In genomic region chr9:137315581-137316011, GRCh38 we compare ENCODE assay signal across 13 cellular contexts. TPM values are rescaled to one million over a fixed set of nuclear protein-coding genes. Genes with fewer than 3 reads are reported as not detected.
DNase-seq lines count a peak whose midpoint lies in the region; ATAC-seq, FAIRE-seq and TF ChIP-seq lines count a peak whose summit lies in the region.
"Had no signal": no experiment of that assay in that cellular context is flagged by ENCODE, and none has a peak within 500 bp of the region (broad histone marks: within the 10 kb centered on the region; RNA-seq: fewer than 3 reads in every experiment).

No MANE protein-coding gene starts in this region.

- H4K8ac ChIP-seq in mesendoderm (ENCODE audit: low read depth, low read length) = no peak overlapping the region

- H3K18ac ChIP-seq in mesendoderm (ENCODE audit: low read length) = peak overlapping the region; percentile 41

- no peak overlapping the region for H4K5ac ChIP-seq in mesendoderm (ENCODE audit: low read length)

- no peak overlapping the region for H3K4me2 ChIP-seq in GM12878 (ENCODE audit: control insufficient read depth, insufficient read depth)
- H3K4me2 ChIP-seq in mesendoderm (ENCODE audit: low read length) = no peak overlapping the region

- H3K4me3 ChIP-seq in GM12878 (no peak overlapping the region), mesendoderm (ENCODE audit: low read length) (no peak overlapping the region), tibial artery (peak overlapping the region; percentile 16 to 40)

- peak overlapping the region; percentile 60 for H3K4ac ChIP-seq in mesendoderm (ENCODE audit: low read depth, low read length)

- no peak overlapping the region for H2AFZ ChIP-seq in GM12878 (ENCODE audit: control insufficient read depth, low read depth, low read length)

- in situ Hi-C loops in GM12878 (cut with MboI) = no loop called here

- H3K23ac ChIP-seq in mesendoderm (ENCODE audit: low read length) = no peak overlapping the region

- H3K27me3 ChIP-seq in GM12878 (replicated peaks in 1 of 2; ENCODE audit: control insufficient read depth in 2 of 2, insufficient read depth in 2 of 2, low read length in 1 of 2) (no peaks in the 10 kb centered on the region), mesendoderm (ENCODE audit: insufficient read depth, low read length, poor library complexity) (no peaks in the 10 kb centered on the region), tibial artery (peaks cover 0 to 76% of the 10 kb centered on the region in 2 donors)
- H3K27me3 ChIP-seq: SJSA1 had no signal

- H3K79me2 ChIP-seq in GM12878 (ENCODE audit: control insufficient read depth, insufficient read depth, low read length) (no peaks in the 10 kb centered on the region), mesendoderm (ENCODE audit: control insufficient read depth, insufficient read depth, low read length) (no peaks in the 10 kb centered on the region)

- no peak for TF ChIP-seq RAD21 in GM12878 (IDR thresholded peaks at IDR 0.05; ENCODE audit: insufficient read depth, low read depth, low read length)

- intact Hi-C loops in GM12878 (cut with micrococcal nuclease; ENCODE audit: unreplicated experiment) = no loop called here
- intact Hi-C loops in tibial artery (cut with DNase I; ENCODE audit: low total_unique reads) = no loop called here

- FAIRE-seq in GM12878 (lab: Jason Lieb, UNC) = no peak
- FAIRE-seq: colon had no signal

- no peak for TF ChIP-seq POLR2A in GM12878 (IDR thresholded peaks at IDR 0.05; ENCODE audit: low read depth, low read length)

- H3K79me1 ChIP-seq in mesendoderm (ENCODE audit: low read length) = no peaks in the 10 kb centered on the region

- no peak overlapping the region for H2BK15ac ChIP-seq in mesendoderm (replicated peaks; ENCODE audit: low read depth)

- no peak overlapping the region for H2AK5ac ChIP-seq in mesendoderm (ENCODE audit: low read length)

- RAD21 ChIA-PET in GM12878 (lab: Charles Lee; ENCODE audit: unreplicated experiment) = interaction anchor here (1.0 to 3.5 kb wide), 2 partner anchors 14 to 39 kb away, joined by 3 to 20 read pairs; partner anchors contain the start of gene NRARP

- H3K9me3 ChIP-seq in GM12878 (replicated peaks; ENCODE audit: control insufficient read depth, insufficient read depth, low read length) = no peaks in the 10 kb centered on the region
- H3K9me3 ChIP-seq in tibial artery = no peaks in the 10 kb centered on the region
- H3K9me3 ChIP-seq: SJSA1 had no signal

- no peak overlapping the region for H2BK5ac ChIP-seq in mesendoderm (ENCODE audit: low read length)

- no peak overlapping the region for H2BK120ac ChIP-seq in mesendoderm (ENCODE audit: low read depth, low read length)

- CTCF ChIA-PET in GM12878 (lab: Yijun Ruan, JAX) = interaction anchor here (0.6 to 1.6 kb wide), 2 partner anchors 13 to 15 kb away, joined by 3 to 9 read pairs; partner anchors contain the start of gene NRARP

- no peak overlapping the region for H3K27ac ChIP-seq in GM12878 (ENCODE audit: control insufficient read depth, insufficient read depth)
- no peak overlapping the region for H3K27ac ChIP-seq in mesendoderm (ENCODE audit: low read depth, low read length)
- no peak overlapping the region for H3K27ac ChIP-seq in tibial artery

- H3K4me1 ChIP-seq in GM12878 (ENCODE audit: control insufficient read depth, insufficient read depth, low read length) = peaks cover under 1% of the 10 kb centered on the region
- H3K4me1 ChIP-seq in mesendoderm (ENCODE audit: control insufficient read depth, low read depth, low read length) = no peaks in the 10 kb centered on the region
- peaks cover 0 to 75% (median 35%) of the 10 kb centered on the region in 4 donors for H3K4me1 ChIP-seq in tibial artery

- TF ChIP-seq CTCF in GM12878 (IDR thresholded peaks at IDR 0.05 in 2 of 3, conservative IDR thresholded peaks at IDR 0.05 in 1 of 3; ENCODE audit: control insufficient read depth in 2 of 3, extremely low read depth in 1 of 3, insufficient read depth in 1 of 3, low read depth in 3 of 3, low read length in 3 of 3) (no peak), tibial artery (IDR thresholded peaks at IDR 0.05) (no peak), GM20000 (IDR thresholded peaks at IDR 0.05; ENCODE audit: extremely low read depth, missing control alignments) (no peak)

- DNase-seq in activated CD8-positive, alpha-beta memory T cell treated with anti-CD3 and anti-CD28 coated beads for 24 hours = peak; percentile 53
- DNase-seq in activated CD8-positive, alpha-beta memory T cell treated with anti-CD3 and anti-CD28 coated beads, Interleukin-2, amount 50 U/mL, for 48 hours = no peak
- no peak for DNase-seq in GM12878 (ENCODE audit: low read depth, low spot score)
- no peak for DNase-seq in mesendoderm
- DNase-seq in tibial artery = peak in 1 of 2 donors; percentile 62
- no peak for DNase-seq in NCI-H1092 treated with DMSO at 0.1 percent for 48 hours (lab: John Stamatoyannopoulos, UW)
- no peak for DNase-seq in hippocampal formation (lab: John Stamatoyannopoulos, UW)
- no peak for DNase-seq in GM20000 (ENCODE audit: low spot score)
- DNase-seq: activated naive CD8-positive, alpha-beta T cell treated with anti-CD3 and anti-CD28 coated beads, Interleukin-2, amount 50 U/mL, for 24 hours; NCI-H2029 treated with DMSO at 0.1 percent for 48 hours had no signal

- H3K9ac ChIP-seq in GM12878 (ENCODE audit: control insufficient read depth, insufficient read depth, low read length) = no peak overlapping the region
- no peak overlapping the region for H3K9ac ChIP-seq in mesendoderm (ENCODE audit: low read length)

- WGBS in GM12878 (ENCODE audit: insufficient coverage, insufficient replicate concordance, low lambda C conversion rate, missing lambda C conversion rate) = 40% methylated on average over 16 of the region's 18 CpGs
- no CpG with 5 or more reads among the region's 18 CpGs for WGBS in mesendoderm (ENCODE audit: extremely low coverage, insufficient coverage, low lambda C conversion rate)

- H4K20me1 ChIP-seq in GM12878 (ENCODE audit: control insufficient read depth, insufficient read depth) = no peaks in the 10 kb centered on the region

- BruUV-seq in GM12878 (replicated peaks; lab: Mats Ljungman, UMichigan) = no TSS peak

- H3K36me3 ChIP-seq in GM12878 (ENCODE audit: control insufficient read depth in 2 of 2, insufficient read depth in 2 of 2, low read length in 1 of 2) (no peaks in the 10 kb centered on the region), mesendoderm (ENCODE audit: control insufficient read depth, insufficient read depth, low read length) (no peaks in the 10 kb centered on the region), tibial artery (no peaks in the 10 kb centered on the region)
- H3K36me3 ChIP-seq: SJSA1 had no signal

- SMC1A ChIA-PET in GM12878 (lab: Charles Lee; ENCODE audit: uncharacterized antibody, unreplicated experiment) = interaction anchor here (1.8 kb wide), 1 partner anchor 13 kb away, joined by 8 read pairs; the partner anchor contains the start of gene NRARP

- POLR2A ChIA-PET in GM12878 (lab: Charles Lee) = interaction anchor here (1.0 to 2.2 kb wide), 7 partner anchors 8 to 97 kb away, joined by 3 to 19 read pairs (median 6); partner anchors contain the start of genes NRARP and TUBB4B

- H3K56ac ChIP-seq in mesendoderm (ENCODE audit: low read length) = no peak overlapping the region

- TF ChIP-seq EP300 in GM12878 (IDR thresholded peaks at IDR 0.05; ENCODE audit: borderline replicate concordance in 1 of 2, control insufficient read depth in 1 of 2, low read depth in 2 of 2, low read length in 2 of 2) = no peak

- peak; percentile 5; the same call in 2 of the 3 replicates for ATAC-seq in GM12878
- ATAC-seq: sciatic nerve had no signal

TF ChIP-seq in GM12878, 131 proteins besides CTCF, POLR2A, EP300 and RAD21 (continues in another document):
- TF ChIP-seq CREB1 (IDR thresholded peaks at IDR 0.05; ENCODE audit: low read depth) (no peak), RFX5 (IDR thresholded peaks at IDR 0.05; ENCODE audit: low read depth, low read length) (no peak), SREBF2 (IDR thresholded peaks at IDR 0.05; ENCODE audit: low read length) (no peak), CREM (IDR thresholded peaks at IDR 0.05; ENCODE audit: low read depth) (no peak)

RNA-seq across cellular contexts. Expression of gene NRARP, which starts 13.5 kb away (rescaled TPM):
- total RNA-seq in GM12878 (2013; cell fraction: nucleolus; rRNA removed) = 7.0 and 7.7 TPM in 2 replicates
- 2.7 and 3.7 TPM in 2 replicates for total RNA-seq in GM12878 (2014; rRNA removed)
- total RNA-seq in GM12878 (2014; rRNA removed; fragmentation: Illumina TruSeq; extraction: Trizol) = 0.64 and 0.67 TPM in 2 replicates
- total RNA-seq in GM12878 (2021) = 8.4 and 9.2 TPM in 2 replicates
- 0.56 TPM for polyA plus RNA-seq in GM12878 (2011; ENCODE audit: low read depth)
- 1.6 and 2.6 TPM in 2 replicates for polyA plus RNA-seq in GM12878 (2011; rRNA removed)
- polyA plus RNA-seq in GM12878 (2011; cell fraction: cytosol; rRNA removed) = 3.3 TPM in 2 replicates
- polyA plus RNA-seq in GM12878 (2011; cell fraction: nucleus; rRNA removed) = 5.8 and 5.9 TPM in 2 replicates
- 2.4 and 2.8 TPM in 2 replicates for polyA plus RNA-seq in GM12878 (2012)
- polyA plus RNA-seq in GM12878 (2014; fragmentation: Illumina TruSeq; extraction: Trizol) = 1.4 and 1.8 TPM in 2 replicates
- not detected for polyA plus RNA-seq in GM12878 (2014; fragmentation: Nextera tagmentation; extraction: Ambion mirVana)
- polyA plus RNA-seq in GM12878 (2014; rRNA removed) = 5.5 and 7.2 TPM in 2 replicates
- polyA plus RNA-seq in GM12878 (2016; fragmentation: Nextera tagmentation; extraction: Ambion mirVana) = under 1 TPM; 0.06 to 0.15 TPM
- 0.51 and 0.93 TPM in 2 replicates for polyA minus RNA-seq in GM12878 (2011; rRNA and poly(A)+ RNA removed)
- 1.3 and 2.0 TPM in 2 replicates for polyA minus RNA-seq in GM12878 (2011; cell fraction: cytosol; rRNA and poly(A)+ RNA removed)
- 4.2 and 6.9 TPM in 2 replicates for polyA minus RNA-seq in GM12878 (2011; cell fraction: nucleus; rRNA and poly(A)+ RNA removed)
- polyA plus RNA-seq in mesendoderm (2013, experiment 1 of 2) = 4.0 TPM
- polyA plus RNA-seq in mesendoderm (2013, experiment 2 of 2) = 4.5 TPM

RNA-seq across cellular contexts. Expression of gene TOR4A, which starts 38.1 kb away (rescaled TPM):
- 22.6 and 29.1 TPM in 2 replicates for total RNA-seq in GM12878 (2013; cell fraction: nucleolus; rRNA removed)
- total RNA-seq in GM12878 (2014; rRNA removed) (13.8 and 14.6 TPM in 2 replicates), GM12878 (2014; rRNA removed; fragmentation: Illumina TruSeq; extraction: Trizol) (3.9 TPM in 2 replicates), GM12878 (2021) (19.6 and 19.9 TPM in 2 replicates)
- polyA plus RNA-seq in GM12878 (2011; ENCODE audit: low read depth) = 1.8 TPM
- polyA plus RNA-seq in GM12878 (2011; rRNA removed) (2.2 and 4.6 TPM in 2 replicates), GM12878 (2014; fragmentation: Illumina TruSeq; extraction: Trizol) (1.3 and 3.0 TPM in 2 replicates), GM12878 (2014; fragmentation: Nextera tagmentation; extraction: Ambion mirVana) (1 to 10 TPM; 2.2 to 3.4 TPM), GM12878 (2014; rRNA removed) (14.6 and 16.0 TPM in 2 replicates), GM12878 (2016; fragmentation: Nextera tagmentation; extraction: Ambion mirVana) (1 to 10 TPM; 2.0 to 3.0 TPM)
- 8.0 and 11.9 TPM in 2 replicates for polyA plus RNA-seq in GM12878 (2011; cell fraction: cytosol; rRNA removed)
- 16.8 and 21.7 TPM in 2 replicates for polyA plus RNA-seq in GM12878 (2011; cell fraction: nucleus; rRNA removed)
- polyA plus RNA-seq in GM12878 (2012) = 8.2 and 9.1 TPM in 2 replicates
- 2.2 and 6.7 TPM in 2 replicates for polyA minus RNA-seq in GM12878 (2011; rRNA and poly(A)+ RNA removed)
- 6.8 and 7.1 TPM in 2 replicates for polyA minus RNA-seq in GM12878 (2011; cell fraction: cytosol; rRNA and poly(A)+ RNA removed)
- polyA minus RNA-seq in GM12878 (2011; cell fraction: nucleus; rRNA and poly(A)+ RNA removed) = 8.2 and 14.4 TPM in 2 replicates
- polyA plus RNA-seq in mesendoderm (2013, experiment 1 of 2) = 4.1 TPM
- 4.0 TPM for polyA plus RNA-seq in mesendoderm (2013, experiment 2 of 2)

Comparison
In these comparisons a context has a peak if more than half of its experiments do, and no peak if none do; other contexts are left out.
1. H3K4me3 ChIP-seq: peak in tibial artery (2 of 2); none in GM12878 (single experiment) and mesendoderm (single experiment).